6 cellular contexts compared by ENCODE assay signal in genomic region chr12:28328967-28329366, GRCh38.
"Had no signal": no experiment of that assay in that cellular context is flagged by ENCODE, and none has a peak within 500 bp of the region (broad histone marks: within the 10 kb centered on the region; RNA-seq: fewer than 3 reads in every experiment).

No MANE protein-coding gene starts in this region.

- FAIRE-seq: GM12878, GM12891, GM12892, GM19239 had no signal

- H3K4me3 ChIP-seq: GM12878 had no signal

- DNase-seq: GDM1, GF-D8 had no signal

- ATAC-seq: GM12878 had no signal
